9 cellular contexts compared by ENCODE assay signal in the genomic region with DNA sequence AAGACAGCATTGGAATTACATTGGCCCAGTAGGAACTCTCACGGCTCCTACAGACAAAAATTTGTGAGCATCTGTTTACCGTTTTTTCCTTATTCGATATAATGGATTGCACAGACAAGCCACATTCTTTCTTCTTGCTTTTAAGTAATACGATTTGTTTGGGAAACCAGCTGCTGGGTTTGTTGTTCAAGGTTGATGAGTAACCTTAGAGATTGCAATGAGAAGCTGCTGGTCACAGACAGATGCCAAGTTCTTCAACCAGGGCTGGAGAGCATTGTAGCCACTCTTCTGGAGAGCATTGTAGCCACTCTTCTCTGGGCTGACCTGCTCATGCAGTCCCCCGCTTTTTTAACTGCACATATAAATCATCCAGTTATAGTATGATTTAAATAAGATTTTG. TPM values are rescaled to one million over a fixed set of nuclear protein-coding genes. Genes with fewer than 3 reads are reported as not detected.
DNase-seq lines count a peak whose midpoint lies in the region; ATAC-seq, FAIRE-seq and TF ChIP-seq lines count a peak whose summit lies in the region.
"Had no signal": no experiment of that assay in that cellular context is flagged by ENCODE, and none has a peak within 500 bp of the region (broad histone marks: within the 10 kb centered on the region; RNA-seq: fewer than 3 reads in every experiment).

No MANE protein-coding gene starts in this region.

- H3K4me3 ChIP-seq in breast epithelium, result no peak overlapping the region
- no peak overlapping the region for H3K4me3 ChIP-seq in K562
- H3K4me3 ChIP-seq in right lobe of liver, result no peak overlapping the region
- H3K4me3 ChIP-seq in vagina, result no peak overlapping the region
- no peak overlapping the region for H3K4me3 ChIP-seq in BE2C (ENCODE audit: low read depth, low read length)

- H3K9me1 ChIP-seq in K562 (ENCODE audit: control insufficient read depth, insufficient read depth, low read length), result no peaks in the 10 kb centered on the region

- H3K4me1 ChIP-seq in breast epithelium, result no peaks in the 10 kb centered on the region
- peaks cover 8 to 14% of the 10 kb centered on the region in 2 experiments; a peak in 4 of 5 replicates for H3K4me1 ChIP-seq in K562 (replicated peaks in 1 of 2; ENCODE audit: control insufficient read depth in 2 of 2, insufficient read depth in 2 of 2, low read length in 2 of 2)
- peaks cover 0 to 39% (median 4%) of the 10 kb centered on the region in 4 donors for H3K4me1 ChIP-seq in right lobe of liver
- H3K4me1 ChIP-seq in vagina, result peaks cover 30% of the 10 kb centered on the region
- no peaks in the 10 kb centered on the region for H3K4me1 ChIP-seq in BE2C

- no peaks in the 10 kb centered on the region for H3K27me3 ChIP-seq in breast epithelium
- no peaks in the 10 kb centered on the region for H3K27me3 ChIP-seq in K562 (ENCODE audit: control insufficient read depth in 2 of 2, insufficient read depth in 2 of 2, low read length in 2 of 2)
- no peaks in the 10 kb centered on the region for H3K27me3 ChIP-seq in right lobe of liver
- no peaks in the 10 kb centered on the region for H3K27me3 ChIP-seq in vagina
- H3K27me3 ChIP-seq in BE2C, result peaks cover 8% of the 10 kb centered on the region; the same call in 1 of the 2 replicates

- H3K79me2 ChIP-seq in K562 (ENCODE audit: control insufficient read depth, insufficient read depth, low read length), result peaks cover 34% of the 10 kb centered on the region

- no peaks in the 10 kb centered on the region for H3K9me3 ChIP-seq in breast epithelium
- no peaks in the 10 kb centered on the region for H3K9me3 ChIP-seq in K562 (replicated peaks; ENCODE audit: control insufficient read depth, insufficient read depth, low read depth, low read length)
- H3K9me3 ChIP-seq in right lobe of liver, result no peaks in the 10 kb centered on the region
- no peaks in the 10 kb centered on the region for H3K9me3 ChIP-seq in vagina
- no peaks in the 10 kb centered on the region for H3K9me3 ChIP-seq in BE2C

- no peak overlapping the region for H3K9ac ChIP-seq in K562 (ENCODE audit: insufficient read depth in 1 of 2, low read depth in 2 of 2, low read length in 2 of 2)

- POLR2A ChIA-PET in MCF 10A (lab: Yijun Ruan, JAX), result interaction anchor here (0.6 to 6.5 kb wide), 11 partner anchors 14 to 151 kb away, joined by 3 to 50 read pairs (median 5); a partner anchor contains a TSS
- POLR2A ChIA-PET in K562 (lab: Yijun Ruan, JAX), result interaction anchor here (0.6 to 0.9 kb wide), 3 partner anchors 10 to 53 kb away, joined by 3 read pairs; no protein-coding TSS in a partner anchor

- H3K27me3 Mint-ChIP-seq in MCF 10A (ENCODE audit: insufficient read depth, unreplicated experiment), result peaks cover 31% of the 10 kb centered on the region

- H3K36me3 ChIP-seq in breast epithelium (no peaks in the 10 kb centered on the region), K562 (ENCODE audit: control insufficient read depth, insufficient read depth, low read length) (peaks cover 7% of the 10 kb centered on the region; the same call in 1 of the 3 replicates), right lobe of liver (peaks cover 0 to 6% (median 0%) of the 10 kb centered on the region in 4 donors), vagina (no peaks in the 10 kb centered on the region), BE2C (no peaks in the 10 kb centered on the region; the same call in 1 of the 2 replicates)

- DNase-seq in MCF 10A (ENCODE audit: unreplicated experiment) (peak; percentile 45), breast epithelium (ENCODE audit: low spot score in 2 of 2) (no peak), K562 (ENCODE audit: extremely low read depth in 1 of 4, low spot score in 3 of 4) (no peak), right lobe of liver (no peak), vagina (ENCODE audit: extremely low spot score in 2 of 2) (no peak), NCI-H1105 treated with DMSO at 0.1 percent for 48 hours (lab: John Stamatoyannopoulos, UW) (no peak), BE2C (no peak), NOMO-1 (lab: John Stamatoyannopoulos, UW; ENCODE audit: unreplicated experiment in 2 of 2) (no peak)
- DNase-seq: occipital lobe had no signal

- peaks cover 6% of the 10 kb centered on the region for H3K36me3 Mint-ChIP-seq in MCF 10A (ENCODE audit: insufficient read depth, unreplicated experiment)

- ATAC-seq in K562 (no peak), right lobe of liver (peak; percentile 28 to 45 (median 32))

- H3K4me3 Mint-ChIP-seq in MCF 10A (ENCODE audit: unreplicated experiment), result peak overlapping the region; percentile 79

- in situ Hi-C loops in K562 (cut with MboI), result no loop called here

- intact Hi-C loops in MCF 10A (cut with micrococcal nuclease) (no loop called here), breast epithelium (cut with DNase I; ENCODE audit: low total_unique reads) (no loop called here), K562 (cut with micrococcal nuclease) (no loop called here), right lobe of liver (cut with DNase I) (no loop called here), vagina (cut with DNase I) (no loop called here)

- H4K20me1 ChIP-seq in K562 (replicated peaks; ENCODE audit: control insufficient read depth, insufficient read depth, low read length), result peaks cover 13% of the 10 kb centered on the region

- H3K4me2 ChIP-seq in K562 (ENCODE audit: insufficient read depth, low read length), result no peak overlapping the region

- peak overlapping the region; percentile 91; the same call in 1 of the 2 replicates for H2AFZ ChIP-seq in K562 (ENCODE audit: low read depth, low read length)

- no TSS peak for BruUV-seq in MCF 10A (replicated peaks; lab: Mats Ljungman, UMichigan)
- no TSS peak for BruUV-seq in K562 (replicated peaks; lab: Mats Ljungman, UMichigan)

- H3K27ac ChIP-seq in breast epithelium, result peak overlapping the region in 1 of 2 donors; percentile 85
- no peak overlapping the region for H3K27ac ChIP-seq in K562 (ENCODE audit: extremely low read depth, low read depth, low read length)
- peak overlapping the region in 2 of 3 donors; percentile 55 to 66 for H3K27ac ChIP-seq in right lobe of liver
- peak overlapping the region; percentile 80 for H3K27ac ChIP-seq in vagina

- 56% methylated on average over 5 of the region's 5 CpGs for WGBS in K562 (ENCODE audit: insufficient coverage, low coverage, missing lambda C conversion rate)
- 26% methylated on average over 5 of the region's 5 CpGs for WGBS in right lobe of liver (ENCODE audit: insufficient coverage, low coverage, low lambda C conversion rate, missing lambda C conversion rate)

- no peaks in the 10 kb centered on the region for H3K9me3 Mint-ChIP-seq in MCF 10A (ENCODE audit: unreplicated experiment)

- no peak for TF ChIP-seq RAD21 in K562 (CRISPR knock-in tag; conservative IDR thresholded peaks at IDR 0.05 in 1 of 2, IDR thresholded peaks at IDR 0.05 in 1 of 2)

- H3K27ac Mint-ChIP-seq in MCF 10A (ENCODE audit: low read depth, unreplicated experiment), result no peak overlapping the region

- no peak for TF ChIP-seq POLR2A in breast epithelium (IDR thresholded peaks at IDR 0.05)
- no peak for TF ChIP-seq POLR2A in K562 (conservative IDR thresholded peaks at IDR 0.05)
- no peak for TF ChIP-seq POLR2A in right lobe of liver (IDR thresholded peaks at IDR 0.05)
- TF ChIP-seq POLR2A in vagina (IDR thresholded peaks at IDR 0.05), result no peak

- no peak for FAIRE-seq in K562 (lab: Jason Lieb, UNC)

- TF ChIP-seq EP300 in K562 (IDR thresholded peaks at IDR 0.05; ENCODE audit: low read length), result no peak

- TF ChIP-seq CTCF in MCF 10A (IDR thresholded peaks at IDR 0.05; ENCODE audit: unreplicated experiment) (no peak), breast epithelium (IDR thresholded peaks at IDR 0.05) (no peak), K562 (IDR thresholded peaks at IDR 0.05 in 2 of 3, conservative IDR thresholded peaks at IDR 0.05 in 1 of 3; ENCODE audit: insufficient read depth in 2 of 3, low read depth in 1 of 3, low read length in 3 of 3) (no peak), right lobe of liver (IDR thresholded peaks at IDR 0.05) (no peak), vagina (IDR thresholded peaks at IDR 0.05) (no peak), BE2C (IDR thresholded peaks at IDR 0.05; ENCODE audit: low read depth, low read length) (no peak)

- peaks cover 27% of the 10 kb centered on the region for H3K4me1 Mint-ChIP-seq in MCF 10A (ENCODE audit: insufficient read depth, unreplicated experiment)

- CTCF ChIA-PET in MCF 10A (lab: Yijun Ruan, JAX) (interaction anchor here (0.6 to 1.4 kb wide), 3 partner anchors 12 to 20 kb away, joined by 3 to 4 read pairs (median 3); no protein-coding TSS in a partner anchor), K562 (lab: Yijun Ruan, JAX; ENCODE audit: low intra/inter-chr PET ratio) (no interaction called here)

RNA-seq across cellular contexts. Expression of a gene that starts 1.4 kb away (rescaled TPM):
- 166 and 203 TPM in 2 replicates for total RNA-seq in MCF 10A (2022)
- total RNA-seq in breast epithelium, result 100 to 1,000 TPM in 1 of 3 donors, 10 to 100 TPM in 2; 54.4 to 101 (median 55.7) TPM
- 45.8 and 148 TPM in 2 replicates for total RNA-seq in K562 (2011; cell fraction: chromatin; rRNA removed; ENCODE audit: low replicate concordance)
- total RNA-seq in K562 (2011; cell fraction: nucleolus; rRNA removed), result 35.4 and 43.8 TPM in 2 replicates
- total RNA-seq in K562 (2011; cell fraction: nucleoplasm; rRNA removed), result 64.4 and 101 TPM in 2 replicates
- 38.6 and 57.8 TPM in 2 replicates for total RNA-seq in K562 (2014; rRNA removed)
- 64.3 and 68.1 TPM in 2 replicates for total RNA-seq in K562 (2014; rRNA removed; fragmentation: Illumina TruSeq; extraction: Trizol)
- total RNA-seq in K562 (2015; rRNA removed; fragmentation: Illumina TruSeq; extraction: Trizol), result 72.8 and 79.8 TPM in 2 replicates
- 64.9 and 67.5 TPM in 2 replicates for total RNA-seq in K562 (2021)
- polyA plus RNA-seq in K562 (2011; rRNA removed), result 34.0 and 63.3 TPM in 2 replicates
- 54.4 and 81.8 TPM in 2 replicates for polyA plus RNA-seq in K562 (2011; cell fraction: cytosol; rRNA removed)
- 285 and 344 TPM in 2 replicates for polyA plus RNA-seq in K562 (2011; cell fraction: nucleus; rRNA removed)
- 43.6 and 50.3 TPM in 2 replicates for polyA plus RNA-seq in K562 (2012)
- 61.7 and 89.4 TPM in 2 replicates for polyA plus RNA-seq in K562 (2014; fragmentation: Illumina TruSeq; extraction: Trizol)
- 10 to 100 TPM; 21.6 to 40.8 TPM for polyA plus RNA-seq in K562 (2014; fragmentation: Nextera tagmentation; extraction: Ambion mirVana)
- 33.1 and 34.4 TPM in 2 replicates for polyA plus RNA-seq in K562 (2014; rRNA removed)
- polyA minus RNA-seq in K562 (2011; rRNA and poly(A)+ RNA removed), result 52.5 and 69.6 TPM in 2 replicates
- 28.4 and 36.3 TPM in 2 replicates for polyA minus RNA-seq in K562 (2011; cell fraction: cytosol; rRNA and poly(A)+ RNA removed)
- 44.2 and 79.3 TPM in 2 replicates for polyA minus RNA-seq in K562 (2011; cell fraction: nucleus; rRNA and poly(A)+ RNA removed)
- 10 to 100 TPM; 40.6 to 89.6 (median 60.6) TPM for total RNA-seq in right lobe of liver
- total RNA-seq in vagina, result 24.3 TPM
- 49.0 TPM for polyA plus RNA-seq in BE2C (2012; ENCODE audit: insufficient read depth, insufficient read length, low read depth)

RNA-seq across cellular contexts. Expression of a gene that starts 26.8 kb away (rescaled TPM):
- 38.2 and 39.3 TPM in 2 replicates for total RNA-seq in MCF 10A (2022)
- 10 to 100 TPM in 1 of 3 donors, 1 to 10 TPM in 2; 3.2 to 10.7 (median 6.9) TPM for total RNA-seq in breast epithelium
- total RNA-seq in K562 (2011; cell fraction: chromatin; rRNA removed; ENCODE audit: low replicate concordance), result 18.1 and 45.1 TPM in 2 replicates
- 5.3 and 6.3 TPM in 2 replicates for total RNA-seq in K562 (2011; cell fraction: nucleolus; rRNA removed)
- total RNA-seq in K562 (2011; cell fraction: nucleoplasm; rRNA removed), result 16.3 and 24.0 TPM in 2 replicates
- total RNA-seq in K562 (2014; rRNA removed), result 16.9 and 23.3 TPM in 2 replicates
- 32.6 and 33.0 TPM in 2 replicates for total RNA-seq in K562 (2014; rRNA removed; fragmentation: Illumina TruSeq; extraction: Trizol)
- 27.3 and 30.8 TPM in 2 replicates for total RNA-seq in K562 (2015; rRNA removed; fragmentation: Illumina TruSeq; extraction: Trizol)
- 22.2 and 23.4 TPM in 2 replicates for total RNA-seq in K562 (2021)
- 14.6 and 17.8 TPM in 2 replicates for polyA plus RNA-seq in K562 (2011; rRNA removed)
- polyA plus RNA-seq in K562 (2011; cell fraction: cytosol; rRNA removed), result 2.8 and 6.9 TPM in 2 replicates
- 15.1 and 19.4 TPM in 2 replicates for polyA plus RNA-seq in K562 (2011; cell fraction: nucleus; rRNA removed)
- 8.4 and 17.0 TPM in 2 replicates for polyA plus RNA-seq in K562 (2012)
- 20.2 and 25.3 TPM in 2 replicates for polyA plus RNA-seq in K562 (2014; fragmentation: Illumina TruSeq; extraction: Trizol)
- polyA plus RNA-seq in K562 (2014; fragmentation: Nextera tagmentation; extraction: Ambion mirVana), result 10 to 100 TPM; 33.6 to 36.8 TPM
- 19.3 and 20.0 TPM in 2 replicates for polyA plus RNA-seq in K562 (2014; rRNA removed)
- 18.5 and 20.2 TPM in 2 replicates for polyA minus RNA-seq in K562 (2011; rRNA and poly(A)+ RNA removed)
- polyA minus RNA-seq in K562 (2011; cell fraction: cytosol; rRNA and poly(A)+ RNA removed), result 6.5 and 13.6 TPM in 2 replicates
- polyA minus RNA-seq in K562 (2011; cell fraction: nucleus; rRNA and poly(A)+ RNA removed), result 17.0 and 25.1 TPM in 2 replicates
- total RNA-seq in right lobe of liver, result 1 to 10 TPM; 2.1 to 7.5 (median 2.5) TPM
- total RNA-seq in vagina, result 2.0 TPM
- 3.5 TPM for polyA plus RNA-seq in BE2C (2012; ENCODE audit: insufficient read depth, insufficient read length, low read depth)
